In the genomic region with DNA sequence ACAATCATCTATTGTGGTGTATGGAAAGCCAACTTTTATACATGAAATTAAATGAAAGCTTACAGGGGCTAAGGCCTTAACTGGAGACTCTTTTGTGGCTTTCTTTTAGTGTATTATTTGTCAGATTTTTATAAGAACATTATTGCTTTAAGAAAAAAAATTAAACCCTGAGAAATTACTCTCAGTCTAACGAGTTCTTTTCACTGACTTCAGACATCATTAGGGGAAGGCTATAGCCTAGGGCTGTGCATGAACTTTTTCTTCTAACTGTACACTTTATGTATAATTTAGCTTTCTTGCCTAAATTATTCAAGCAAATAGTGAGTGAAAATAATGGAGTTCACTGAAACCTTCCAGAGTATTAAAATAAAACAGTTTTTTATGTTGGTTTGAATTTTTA, we compare ENCODE assay signal across 37 cellular contexts.
"Had no signal": no experiment of that assay in that cellular context is flagged by ENCODE, and none has a peak within 500 bp of the region (broad histone marks: within the 10 kb centered on the region; RNA-seq: fewer than 3 reads in every experiment).

No MANE protein-coding gene starts in this region.

- H3K4me1 ChIP-seq: ascending aorta had no signal

- H3K4me3 Mint-ChIP-seq: activated B cell treated with CpG ODN at 0.5 μM for 24 hours; activated CD4-positive, alpha-beta memory T cell treated with anti-CD3 and anti-CD28 coated beads, Interleukin-2, amount 10 ng/mL, durations not matched to agents 7 days and 5 days; activated CD4-positive, alpha-beta T cell treated with anti-CD3 and anti-CD28 coated beads for 36 hours; activated CD4-positive, alpha-beta T cell treated with anti-CD3 and anti-CD28 coated beads, Interleukin-2, amount 10 ng/mL, durations not matched to agents 7 days and 5 days; activated CD8-positive, alpha-beta memory T cell treated with anti-CD3 and anti-CD28 coated beads, Interleukin-2, amount 10 ng/mL, durations not matched to agents 7 days and 5 days; activated CD8-positive, alpha-beta T cell treated with anti-CD3 and anti-CD28 coated beads, Interleukin-2, amount 10 ng/mL, durations not matched to agents 7 days and 5 days; activated naive CD4-positive, alpha-beta T cell treated with anti-CD3 and anti-CD28 coated beads, Interleukin-2, amount 10 ng/mL, durations not matched to agents 7 days and 5 days; activated naive CD4-positive, alpha-beta T cell treated with anti-CD3 and anti-CD28 coated beads, Interleukin-2, amount 50 U/mL, for 24 hours; activated naive CD8-positive, alpha-beta T cell; activated naive CD8-positive, alpha-beta T cell treated with anti-CD3 and anti-CD28 coated beads, Interleukin-2, amount 10 ng/mL, durations not matched to agents 7 days and 5 days; activated naive CD8-positive, alpha-beta T cell treated with anti-CD3 and anti-CD28 coated beads, Interleukin-2, amount 50 U/mL, for 24 hours; activated T-cell treated with anti-CD3 and anti-CD28 coated beads, Interleukin-2, amount 50 U/mL, for 24 hours; brain; central memory CD8-positive, alpha-beta T cell; T-helper 1 cell treated with Interleukin-12 subunit alpha and Interleukin-12 subunit beta and Interleukin-4 antibody, amounts not matched to agents 30 μg/mL and 1 μg/mL, for 36 hours; T-helper 2 cell treated with Interferon-gamma antibody and Interleukin-4, amounts not matched to agents 5 μg/mL and 100 μg/mL, for 36 hours had no signal

- H3K9me3 Mint-ChIP-seq: activated B cell treated with CpG ODN at 0.5 μM for 24 hours; activated CD4-positive, alpha-beta memory T cell treated with anti-CD3 and anti-CD28 coated beads, Interleukin-2, amount 10 ng/mL, durations not matched to agents 7 days and 5 days; activated CD4-positive, alpha-beta T cell treated with anti-CD3 and anti-CD28 coated beads, Interleukin-2, amount 10 ng/mL, durations not matched to agents 7 days and 5 days; activated naive CD4-positive, alpha-beta T cell treated with anti-CD3 and anti-CD28 coated beads, Interleukin-2, amount 10 ng/mL, durations not matched to agents 7 days and 5 days; activated naive CD8-positive, alpha-beta T cell treated with anti-CD3 and anti-CD28 coated beads, Interleukin-2, amount 10 ng/mL, durations not matched to agents 7 days and 5 days; activated naive CD8-positive, alpha-beta T cell treated with anti-CD3 and anti-CD28 coated beads, Interleukin-2, amount 50 U/mL, for 24 hours; activated T-cell treated with anti-CD3 and anti-CD28 coated beads, Interleukin-2, amount 50 U/mL, for 24 hours; activated T-helper 2 cell treated with anti-CD3 and anti-CD28 coated beads, Interferon-gamma antibody, Interleukin-2, Interleukin-4, amounts not matched to agents 10 μg/mL and 5 μg/mL and 100 μg/mL, durations not matched to agents 14 hours and 24 hours and 36 hours; T-helper 1 cell treated with Interleukin-12 subunit alpha and Interleukin-12 subunit beta and Interleukin-4 antibody, amounts not matched to agents 30 μg/mL and 1 μg/mL, for 36 hours; T-helper 2 cell treated with Interferon-gamma antibody and Interleukin-4, amounts not matched to agents 5 μg/mL and 100 μg/mL, for 36 hours had no signal

- H3K36me3 Mint-ChIP-seq: activated CD8-positive, alpha-beta memory T cell treated with anti-CD3 and anti-CD28 coated beads, Interleukin-2, amount 10 ng/mL, durations not matched to agents 7 days and 5 days; activated naive CD4-positive, alpha-beta T cell treated with anti-CD3 and anti-CD28 coated beads, Interleukin-2, amount 10 ng/mL, durations not matched to agents 7 days and 5 days; activated naive CD4-positive, alpha-beta T cell treated with anti-CD3 and anti-CD28 coated beads, Interleukin-2, amount 50 U/mL, for 24 hours; activated naive CD8-positive, alpha-beta T cell; activated naive CD8-positive, alpha-beta T cell treated with anti-CD3 and anti-CD28 coated beads, Interleukin-2, amount 10 ng/mL, durations not matched to agents 7 days and 5 days; brain had no signal

- H3K27ac ChIP-seq: ascending aorta, cardiac muscle cell, VCaP had no signal

- ATAC-seq: activated CD4-positive, alpha-beta T cell treated with anti-CD3 and anti-CD28 coated beads for 36 hours; activated CD4-positive, CD25-positive, alpha-beta regulatory T cell treated with anti-CD3 and anti-CD28 coated beads, Interleukin-2, amount 50 U/mL, for 24 hours; activated CD8-positive, alpha-beta memory T cell treated with anti-CD3 and anti-CD28 coated beads, Interleukin-2, amount 10 ng/mL, durations not matched to agents 7 days and 5 days; activated CD8-positive, alpha-beta T cell treated with anti-CD3 and anti-CD28 coated beads, Interleukin-2, amount 10 ng/mL, durations not matched to agents 7 days and 5 days; activated naive CD8-positive, alpha-beta T cell treated with anti-CD3 and anti-CD28 coated beads, Interleukin-2, amount 50 U/mL, for 24 hours had no signal

- DNase-seq: activated B cell treated with CpG ODN at 0.5 μM for 24 hours; activated CD4-positive, alpha-beta memory T cell treated with anti-CD3 and anti-CD28 coated beads, Interleukin-2, amount 10 ng/mL, durations not matched to agents 7 days and 5 days; activated CD4-positive, alpha-beta T cell treated with anti-CD3 and anti-CD28 coated beads for 1 hour; activated CD4-positive, alpha-beta T cell treated with anti-CD3 and anti-CD28 coated beads for 36 hours; activated CD4-positive, alpha-beta T cell treated with anti-CD3 and anti-CD28 coated beads for 48 hours; activated CD4-positive, alpha-beta T cell treated with anti-CD3 and anti-CD28 coated beads, Interleukin-2, amount 10 ng/mL, durations not matched to agents 7 days and 5 days; activated CD4-positive, alpha-beta T cell treated with anti-CD3 and anti-CD28 coated beads, Interleukin-2, amount 50 U/mL, for 48 hours; activated CD8-positive, alpha-beta memory T cell treated with anti-CD3 and anti-CD28 coated beads for 24 hours; activated CD8-positive, alpha-beta memory T cell treated with anti-CD3 and anti-CD28 coated beads, Interleukin-2, amount 10 ng/mL, durations not matched to agents 7 days and 5 days; activated CD8-positive, alpha-beta memory T cell treated with anti-CD3 and anti-CD28 coated beads, Interleukin-2, amount 50 U/mL, for 48 hours; activated CD8-positive, alpha-beta T cell treated with anti-CD3 and anti-CD28 coated beads, Interleukin-2, amount 10 ng/mL, durations not matched to agents 7 days and 5 days; activated effector memory CD4-positive, alpha-beta T cell treated with Interleukin-2 at 50 U/mL for 16 hours; activated gamma-delta T cell; activated naive CD4-positive, alpha-beta T cell treated with anti-CD3 and anti-CD28 coated beads, Interleukin-2, amount 10 ng/mL, durations not matched to agents 7 days and 5 days; activated naive CD4-positive, alpha-beta T cell treated with Interleukin-2 at 50 U/mL for 16 hours; activated naive CD8-positive, alpha-beta T cell treated with anti-CD3 and anti-CD28 coated beads, Interleukin-2, amount 10 ng/mL, durations not matched to agents 7 days and 5 days; activated naive CD8-positive, alpha-beta T cell treated with anti-CD3 and anti-CD28 coated beads, Interleukin-2, amount 50 U/mL, for 24 hours; activated T-cell treated with anti-CD3 and anti-CD28 coated beads, Interleukin-2, amount 50 U/mL, for 24 hours; activated T-cell treated with anti-CD3 and anti-CD28 coated beads, Interleukin-2, amount 50 U/mL, for 48 hours; amygdala; anterior cingulate cortex; caudate nucleus; cerebellar nuclear complex; T-helper 1 cell; T-helper 2 cell; T-helper 9 cell had no signal

- H3K27me3 ChIP-seq: ascending aorta, cardiac muscle cell had no signal

- H3K36me3 ChIP-seq: ascending aorta, cardiac muscle cell had no signal

- H3K9me3 ChIP-seq: ascending aorta had no signal

- H3K27ac Mint-ChIP-seq: activated B cell treated with CpG ODN at 0.5 μM for 24 hours; activated CD4-positive, alpha-beta memory T cell treated with anti-CD3 and anti-CD28 coated beads, Interleukin-2, amount 10 ng/mL, durations not matched to agents 7 days and 5 days; activated CD4-positive, alpha-beta T cell treated with anti-CD3 and anti-CD28 coated beads for 36 hours; activated CD4-positive, alpha-beta T cell treated with anti-CD3 and anti-CD28 coated beads, Interleukin-2, amount 10 ng/mL, durations not matched to agents 7 days and 5 days; activated CD8-positive, alpha-beta memory T cell treated with anti-CD3 and anti-CD28 coated beads, Interleukin-2, amount 10 ng/mL, durations not matched to agents 7 days and 5 days; activated CD8-positive, alpha-beta T cell treated with anti-CD3 and anti-CD28 coated beads, Interleukin-2, amount 10 ng/mL, durations not matched to agents 7 days and 5 days; activated naive CD4-positive, alpha-beta T cell treated with anti-CD3 and anti-CD28 coated beads, Interleukin-2, amount 10 ng/mL, durations not matched to agents 7 days and 5 days; activated naive CD4-positive, alpha-beta T cell treated with anti-CD3 and anti-CD28 coated beads, Interleukin-2, amount 50 U/mL, for 24 hours; activated naive CD8-positive, alpha-beta T cell; activated naive CD8-positive, alpha-beta T cell treated with anti-CD3 and anti-CD28 coated beads, Interleukin-2, amount 10 ng/mL, durations not matched to agents 7 days and 5 days; activated naive CD8-positive, alpha-beta T cell treated with anti-CD3 and anti-CD28 coated beads, Interleukin-2, amount 50 U/mL, for 24 hours; activated T-cell treated with anti-CD3 and anti-CD28 coated beads, Interleukin-2, amount 50 U/mL, for 24 hours; activated T-helper 2 cell treated with anti-CD3 and anti-CD28 coated beads, Interferon-gamma antibody, Interleukin-2, Interleukin-4, amounts not matched to agents 10 μg/mL and 5 μg/mL and 100 μg/mL, durations not matched to agents 14 hours and 24 hours and 36 hours; brain; T-helper 1 cell treated with Interleukin-12 subunit alpha and Interleukin-12 subunit beta and Interleukin-4 antibody, amounts not matched to agents 30 μg/mL and 1 μg/mL, for 36 hours; T-helper 2 cell treated with Interferon-gamma antibody and Interleukin-4, amounts not matched to agents 5 μg/mL and 100 μg/mL, for 36 hours had no signal

- H3K4me1 Mint-ChIP-seq: activated B cell treated with CpG ODN at 0.5 μM for 24 hours; activated CD4-positive, alpha-beta memory T cell treated with anti-CD3 and anti-CD28 coated beads, Interleukin-2, amount 10 ng/mL, durations not matched to agents 7 days and 5 days; activated CD4-positive, alpha-beta T cell treated with anti-CD3 and anti-CD28 coated beads for 36 hours; activated CD4-positive, alpha-beta T cell treated with anti-CD3 and anti-CD28 coated beads, Interleukin-2, amount 10 ng/mL, durations not matched to agents 7 days and 5 days; activated CD8-positive, alpha-beta memory T cell treated with anti-CD3 and anti-CD28 coated beads, Interleukin-2, amount 10 ng/mL, durations not matched to agents 7 days and 5 days; activated naive CD4-positive, alpha-beta T cell treated with anti-CD3 and anti-CD28 coated beads, Interleukin-2, amount 10 ng/mL, durations not matched to agents 7 days and 5 days; activated naive CD4-positive, alpha-beta T cell treated with anti-CD3 and anti-CD28 coated beads, Interleukin-2, amount 50 U/mL, for 24 hours; activated naive CD8-positive, alpha-beta T cell treated with anti-CD3 and anti-CD28 coated beads, Interleukin-2, amount 10 ng/mL, durations not matched to agents 7 days and 5 days; activated naive CD8-positive, alpha-beta T cell treated with anti-CD3 and anti-CD28 coated beads, Interleukin-2, amount 50 U/mL, for 24 hours; brain; central memory CD8-positive, alpha-beta T cell had no signal

- H3K4me3 ChIP-seq: ascending aorta, cardiac muscle cell had no signal

- H3K27me3 Mint-ChIP-seq: activated B cell treated with CpG ODN at 0.5 μM for 24 hours; activated CD4-positive, alpha-beta memory T cell treated with anti-CD3 and anti-CD28 coated beads, Interleukin-2, amount 10 ng/mL, durations not matched to agents 7 days and 5 days; activated CD4-positive, alpha-beta T cell treated with anti-CD3 and anti-CD28 coated beads for 36 hours; activated CD4-positive, alpha-beta T cell treated with anti-CD3 and anti-CD28 coated beads, Interleukin-2, amount 10 ng/mL, durations not matched to agents 7 days and 5 days; activated CD8-positive, alpha-beta memory T cell treated with anti-CD3 and anti-CD28 coated beads, Interleukin-2, amount 10 ng/mL, durations not matched to agents 7 days and 5 days; activated naive CD4-positive, alpha-beta T cell treated with anti-CD3 and anti-CD28 coated beads, Interleukin-2, amount 10 ng/mL, durations not matched to agents 7 days and 5 days; activated naive CD4-positive, alpha-beta T cell treated with anti-CD3 and anti-CD28 coated beads, Interleukin-2, amount 50 U/mL, for 24 hours; activated naive CD8-positive, alpha-beta T cell; activated naive CD8-positive, alpha-beta T cell treated with anti-CD3 and anti-CD28 coated beads, Interleukin-2, amount 10 ng/mL, durations not matched to agents 7 days and 5 days; activated T-cell treated with anti-CD3 and anti-CD28 coated beads, Interleukin-2, amount 50 U/mL, for 24 hours; brain; central memory CD8-positive, alpha-beta T cell had no signal
